Comparison of ENCODE assay signal across 11 cellular contexts in genomic region chr12:109719123-109720022, GRCh38. TPM values are rescaled to one million over a fixed set of nuclear protein-coding genes. Genes with fewer than 3 reads are reported as not detected.
DNase-seq lines count a peak whose midpoint lies in the region; ATAC-seq, FAIRE-seq and TF ChIP-seq lines count a peak whose summit lies in the region.
"Had no signal": no experiment of that assay in that cellular context is flagged by ENCODE, and none has a peak within 500 bp of the region (broad histone marks: within the 10 kb centered on the region; RNA-seq: fewer than 3 reads in every experiment).

No MANE protein-coding gene starts in this region.

- DNase-seq in A549 (ENCODE audit: low read depth in 1 of 2, low spot score in 1 of 2) (peak in 1 of 2 experiments; percentile 49), HCEC 1CT (peak; percentile 33), astrocyte (ENCODE audit: low read depth) (no peak), islet precursor cell (peak; percentile 87), testis (no peak), smooth muscle cell (lab: John Stamatoyannopoulos, UW; ENCODE audit: unreplicated experiment) (no peak)
- no peak for DNase-seq in effector CD8-positive, alpha-beta T cell (lab: John Stamatoyannopoulos, UW)
- DNase-seq: DND-41, NCI-H187 treated with DMSO at 0.1 percent for 48 hours had no signal

- POLR2A ChIA-PET in A549 (lab: Yijun Ruan, JAX), result no interaction called here

- no peak for TF ChIP-seq EP300 in A549 (IDR thresholded peaks at IDR 0.05)

- FAIRE-seq in A549 (lab: Jason Lieb, UNC) (no peak), astrocyte (lab: Jason Lieb, UNC) (no peak)

- H3K9me3 ChIP-seq in A549, result no peaks in the 10 kb centered on the region
- H3K9me3 ChIP-seq in astrocyte (ENCODE audit: insufficient read depth, low read depth, low read length), result no peaks in the 10 kb centered on the region
- H3K9me3 ChIP-seq in testis, result no peaks in the 10 kb centered on the region
- H3K9me3 ChIP-seq in smooth muscle cell (replicated peaks; ENCODE audit: low read depth), result no peaks in the 10 kb centered on the region

- H4K20me1 ChIP-seq in astrocyte (ENCODE audit: insufficient read depth, low read length) (peaks cover 40% of the 10 kb centered on the region), smooth muscle cell (ENCODE audit: low read depth) (peaks cover 20% of the 10 kb centered on the region)

- H3K27me3 ChIP-seq in astrocyte (ENCODE audit: insufficient read depth, low read length) (peaks cover 52% of the 10 kb centered on the region), testis (no peaks in the 10 kb centered on the region), smooth muscle cell (ENCODE audit: low read depth) (peaks cover 17% of the 10 kb centered on the region)

- H3K27ac Mint-ChIP-seq in astrocyte (ENCODE audit: unreplicated experiment), result peak overlapping the region; percentile 53
- H3K27ac Mint-ChIP-seq: stimulated activated effector memory CD8-positive, alpha-beta T cell treated with anti-CD3 and anti-CD28 coated beads, Interleukin-12 subunit alpha, Interleukin-12 subunit beta, amount 100 ng/mL, for 72 hours had no signal

- no peak overlapping the region for H3K4me3 Mint-ChIP-seq in astrocyte (ENCODE audit: unreplicated experiment)
- H3K4me3 Mint-ChIP-seq: stimulated activated effector memory CD8-positive, alpha-beta T cell treated with anti-CD3 and anti-CD28 coated beads, Interleukin-12 subunit alpha, Interleukin-12 subunit beta, amount 100 ng/mL, for 72 hours had no signal

- CTCF ChIA-PET in A549 (lab: Yijun Ruan, JAX), result interaction anchor here (0.6 to 2.8 kb wide), 17 partner anchors 9 to 209 kb away, joined by 3 to 23 read pairs (median 4); no protein-coding TSS in a partner anchor

- H3K4me1 Mint-ChIP-seq in astrocyte (ENCODE audit: low read depth, unreplicated experiment), result peaks cover 2% of the 10 kb centered on the region
- H3K4me1 Mint-ChIP-seq: stimulated activated effector memory CD8-positive, alpha-beta T cell treated with anti-CD3 and anti-CD28 coated beads, Interleukin-12 subunit alpha, Interleukin-12 subunit beta, amount 100 ng/mL, for 72 hours had no signal

- no peaks in the 10 kb centered on the region for H3F3A ChIP-seq in smooth muscle cell (ENCODE audit: low read depth)

- H3K4me3 ChIP-seq in A549, result no peak overlapping the region
- no peak overlapping the region for H3K4me3 ChIP-seq in astrocyte (ENCODE audit: insufficient read depth, low read depth, low read length)
- H3K4me3 ChIP-seq in testis, result no peak overlapping the region
- no peak overlapping the region for H3K4me3 ChIP-seq in smooth muscle cell

- H3K9ac ChIP-seq in astrocyte (ENCODE audit: low read length) (no peak overlapping the region), smooth muscle cell (ENCODE audit: low read depth) (no peak overlapping the region)

- no peak overlapping the region for H3K4me2 ChIP-seq in A549
- H3K4me2 ChIP-seq in astrocyte (ENCODE audit: low read length), result no peak overlapping the region
- H3K4me2 ChIP-seq in smooth muscle cell, result no peak overlapping the region

- H2AFZ ChIP-seq in astrocyte (ENCODE audit: low read depth, low read length), result no peak overlapping the region
- H2AFZ ChIP-seq in smooth muscle cell (ENCODE audit: low read depth), result no peak overlapping the region

- H3K9me3 Mint-ChIP-seq in astrocyte (ENCODE audit: unreplicated experiment), result no peaks in the 10 kb centered on the region
- H3K9me3 Mint-ChIP-seq: stimulated activated effector memory CD8-positive, alpha-beta T cell treated with anti-CD3 and anti-CD28 coated beads, Interleukin-12 subunit alpha, Interleukin-12 subunit beta, amount 100 ng/mL, for 72 hours had no signal

- H3K36me3 Mint-ChIP-seq in astrocyte (ENCODE audit: low read depth, unreplicated experiment), result no peaks in the 10 kb centered on the region
- H3K36me3 Mint-ChIP-seq: stimulated activated effector memory CD8-positive, alpha-beta T cell treated with anti-CD3 and anti-CD28 coated beads, Interleukin-12 subunit alpha, Interleukin-12 subunit beta, amount 100 ng/mL, for 72 hours had no signal

- intact Hi-C loops in testis (cut with DNase I; ENCODE audit: low total_unique reads), result no loop called here

- TF ChIP-seq POLR2A in A549 (IDR thresholded peaks at IDR 0.05; ENCODE audit: low read length), result no peak
- no peak for TF ChIP-seq POLR2A in testis (IDR thresholded peaks at IDR 0.05)

- H3K36me3 ChIP-seq in astrocyte (ENCODE audit: insufficient read depth, low read length) (no peaks in the 10 kb centered on the region), testis (ENCODE audit: low read depth, missing control alignments) (no peaks in the 10 kb centered on the region), smooth muscle cell (ENCODE audit: low read depth) (no peaks in the 10 kb centered on the region)

- TF ChIP-seq CTCF in A549 (IDR thresholded peaks at IDR 0.05) (peak; percentile 22; the same call in 1 of the 3 replicates), astrocyte (IDR thresholded peaks at IDR 0.05; ENCODE audit: insufficient read depth, low read depth, low read length) (no peak), testis (IDR thresholded peaks at IDR 0.05) (no peak), smooth muscle cell (IDR thresholded peaks at IDR 0.05; ENCODE audit: borderline replicate concordance, insufficient read depth, poor library complexity, severe bottlenecking) (no peak)

- TF ChIP-seq RAD21 in A549 (conservative IDR thresholded peaks at IDR 0.05 in 1 of 2, IDR thresholded peaks at IDR 0.05 in 1 of 2), result no peak; a peak in 1 of 5 replicates

- H3K27me3 Mint-ChIP-seq in astrocyte (ENCODE audit: low read depth, unreplicated experiment), result peaks cover 46% of the 10 kb centered on the region

- ATAC-seq in A549, result peak; percentile 57 to 79
- no peak for ATAC-seq in GM18511 (IDR thresholded peaks at IDR 0.05; ENCODE audit: unreplicated experiment)
- ATAC-seq: stimulated activated effector memory CD8-positive, alpha-beta T cell treated with anti-CD3 and anti-CD28 coated beads, Interleukin-12 subunit alpha, Interleukin-12 subunit beta, amount 100 ng/mL, for 72 hours had no signal

- no peak overlapping the region for H3K27ac ChIP-seq in A549
- H3K27ac ChIP-seq in astrocyte (ENCODE audit: low read depth, low read length), result no peak overlapping the region
- H3K27ac ChIP-seq in testis, result no peak overlapping the region
- H3K27ac ChIP-seq in smooth muscle cell (ENCODE audit: low read depth), result no peak overlapping the region

- H3K79me2 ChIP-seq in astrocyte (ENCODE audit: insufficient read depth, low read length) (no peaks in the 10 kb centered on the region), smooth muscle cell (ENCODE audit: low read depth) (no peaks in the 10 kb centered on the region)

- WGBS in A549 (ENCODE audit: missing lambda C conversion rate), result 54% methylated on average over 12 of the region's 12 CpGs
- 67 to 70% methylated on average over 12 of the region's 12 CpGs for WGBS in testis, 2 donors
- WGBS in smooth muscle cell (ENCODE audit: low lambda C conversion rate), result 63% methylated on average over 12 of the region's 12 CpGs

- peaks cover 7% of the 10 kb centered on the region; the same call in 2 of the 3 replicates for H3K4me1 ChIP-seq in A549
- no peaks in the 10 kb centered on the region for H3K4me1 ChIP-seq in astrocyte (ENCODE audit: insufficient read depth, low read length)
- peaks cover 45% of the 10 kb centered on the region for H3K4me1 ChIP-seq in testis
- peaks cover 41% of the 10 kb centered on the region for H3K4me1 ChIP-seq in smooth muscle cell (ENCODE audit: low read depth)

TF ChIP-seq in A549, 52 proteins besides CTCF, POLR2A, EP300 and RAD21:
- TF ChIP-seq SMC3 (IDR thresholded peaks at IDR 0.05), result 0 out of 3 replicates have a peak, but pooled peaks have one; percentile 5
- TF ChIP-seq ZFP36 (IDR thresholded peaks at IDR 0.05; ENCODE audit: borderline replicate concordance, partially characterized antibody), result peak; percentile 16
- no peak for TF ChIP-seq ZNF302 (CRISPR knock-in tag; IDR thresholded peaks at IDR 0.05)

RNA-seq across cellular contexts. Expression of gene FAM222A, which starts 5.7 kb away (rescaled TPM):
- polyA plus RNA-seq in A549 (2011; rRNA removed) (0.97 and 0.98 TPM in 2 replicates), A549 (2017; fragmentation: RNase III; extraction: RNeasy Plus Mini Kit Qiagen cat#74134 plus additional on column Dnase treatment) (3.0 to 3.3 TPM (median 3.2 TPM) in 3 replicates), testis (ENCODE audit: insufficient read depth, low read depth, low replicate concordance) (34.5 TPM), smooth muscle cell (1.7 and 2.0 TPM in 2 replicates)
- 3.2 and 6.2 TPM in 2 replicates for polyA plus RNA-seq in A549 (2012; cell fraction: cytosol; rRNA removed)
- polyA plus RNA-seq in A549 (2012; cell fraction: nucleus; rRNA removed), result 2.5 and 4.6 TPM in 2 replicates
- 1.2 and 1.5 TPM in 2 replicates for polyA minus RNA-seq in A549 (2011; rRNA and poly(A)+ RNA removed)
- total RNA-seq in astrocyte (1.2 and 1.4 TPM in 2 replicates), testis (10 to 100 TPM; 75.7 to 78.6 TPM), smooth muscle cell (0.85 TPM in 2 replicates)

Comparison
In these comparisons a context has a peak if more than half of its experiments do, and no peak if none do; other contexts are left out.
1. DNase-seq: peak in HCEC 1CT (single experiment) and islet precursor cell (single experiment); none in astrocyte (single experiment), testis (single experiment), smooth muscle cell (single experiment) and effector CD8-positive, alpha-beta T cell (single experiment).
2. RNA of gene FAM222A, which starts 5.7 kb away (total RNA-seq): 75.7 to 78.6 TPM in testis; 1.2 to 1.4 TPM in astrocyte and 0.85 TPM in smooth muscle cell; every median in the first group is over 10 times any median in the second.